Comparison of ENCODE assay signal across 30 cellular contexts in the genomic region with DNA sequence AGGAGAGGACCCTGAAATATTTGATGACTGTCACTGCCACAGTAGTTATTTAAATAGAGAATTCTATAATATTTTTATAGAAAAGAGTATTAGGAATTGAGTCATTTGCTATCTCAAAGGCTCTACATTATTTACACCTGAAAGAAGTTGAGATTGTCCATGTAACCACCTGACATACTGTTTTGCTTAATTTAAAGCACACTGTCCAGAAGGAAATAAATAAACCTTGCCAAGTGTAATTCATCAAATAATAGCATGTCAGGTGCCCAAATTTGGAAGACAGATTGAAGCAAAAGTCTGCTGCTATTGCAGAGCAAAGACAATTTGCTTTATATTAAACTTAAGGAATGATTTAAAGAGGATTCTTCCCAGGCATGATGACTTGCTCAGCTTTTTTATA.
"Had no signal": no experiment of that assay in that cellular context is flagged by ENCODE, and none has a peak within 500 bp of the region (broad histone marks: within the 10 kb centered on the region; RNA-seq: fewer than 3 reads in every experiment).

No MANE protein-coding gene starts in this region.

- H3K27ac Mint-ChIP-seq: naive thymus-derived CD4-positive, alpha-beta T cell; natural killer cell; nephron progenitor cell; stimulated activated memory B cell treated with anti-CD40 and anti-IgM and Interleukin-4, amounts not matched to agents 10 μg/mL and 1 μg/mL and 100 μg/mL, for 72 hours; stimulated activated naive CD8-positive, alpha-beta T cell treated with anti-CD3 and anti-CD28 coated beads, Interleukin-15, amount 100 ng/mL, for 72 hours; type B pancreatic cell had no signal

- H3K27me3 Mint-ChIP-seq: type B pancreatic cell had no signal

- DNase-seq: naive thymus-derived CD4-positive, alpha-beta T cell; natural killer cell; nephron progenitor cell; nucleus accumbens; pancreas; right cardiac atrium; right lobe of liver; spleen; stimulated activated CD4-positive, alpha-beta T cell treated with anti-CD3 and anti-CD28 coated beads, Interleukin-12 subunit alpha, Interleukin-12 subunit beta, amount 100 ng/mL, for 4 hours; stimulated activated CD4-positive, alpha-beta T cell treated with anti-CD3 and anti-CD28 coated beads, Interleukin-1b, Interleukin-23, amount 100 ng/mL, for 48 hours; stimulated activated CD4-positive, alpha-beta T cell treated with anti-CD3 and anti-CD28 coated beads, Interleukin-4, amount 100 ng/mL, for 1 hour; stimulated activated CD4-positive, alpha-beta T cell treated with anti-CD3 and anti-CD28 coated beads, Interleukin-4, amount 100 ng/mL, for 4 hours; stimulated activated CD8-positive, alpha-beta memory T cell treated with anti-CD3 and anti-CD28 coated beads, Interleukin-4, amount 100 ng/mL, for 48 hours; stimulated activated naive CD4-positive, alpha-beta T cell; stimulated activated naive CD8-positive, alpha-beta T cell treated with anti-CD3 and anti-CD28 coated beads, Interleukin-15, amount 100 ng/mL, for 72 hours; stimulated activated naive CD8-positive, alpha-beta T cell treated with anti-CD3 and anti-CD28 coated beads, Interleukin-15, Interleukin-2, amounts not matched to agents 100 U/mL and 50 U/mL, for 24 hours; substantia nigra; testis; tibial artery; transverse colon; upper lobe of right lung; uterus had no signal

- H3K4me3 ChIP-seq: pancreas, prostate gland, right lobe of liver, skin epidermis, smooth muscle cell, spleen, suprapubic skin, testis, tibial artery, transverse colon, upper lobe of right lung, uterus had no signal

- H3K9me3 Mint-ChIP-seq: nephron progenitor cell; neural crest cell; stimulated activated memory B cell treated with anti-CD40 and anti-IgM and Interleukin-4, amounts not matched to agents 10 μg/mL and 1 μg/mL and 100 μg/mL, for 72 hours; stimulated activated naive CD8-positive, alpha-beta T cell treated with anti-CD3 and anti-CD28 coated beads, Interleukin-15, amount 100 ng/mL, for 72 hours had no signal

- H3K9me3 ChIP-seq: neutrophil, pancreas, prostate gland, right lobe of liver, spleen, suprapubic skin, testis, tibial artery, transverse colon, upper lobe of right lung, uterus had no signal

- H3K36me3 Mint-ChIP-seq: natural killer cell; stimulated activated memory B cell treated with anti-CD40 and anti-IgM and Interleukin-4, amounts not matched to agents 10 μg/mL and 1 μg/mL and 100 μg/mL, for 72 hours had no signal

- H3K4me1 Mint-ChIP-seq: stimulated activated memory B cell treated with anti-CD40 and anti-IgM and Interleukin-4, amounts not matched to agents 10 μg/mL and 1 μg/mL and 100 μg/mL, for 72 hours; stimulated activated naive CD8-positive, alpha-beta T cell treated with anti-CD3 and anti-CD28 coated beads, Interleukin-15, amount 100 ng/mL, for 72 hours had no signal

- H3K27me3 ChIP-seq: neutrophil, pancreas, right lobe of liver, spleen, suprapubic skin, testis, tibial artery, transverse colon, upper lobe of right lung, uterus had no signal

- H3K4me3 Mint-ChIP-seq: naive thymus-derived CD4-positive, alpha-beta T cell; natural killer cell; nephron progenitor cell; neural crest cell; stimulated activated memory B cell treated with anti-CD40 and anti-IgM and Interleukin-4, amounts not matched to agents 10 μg/mL and 1 μg/mL and 100 μg/mL, for 72 hours; stimulated activated naive CD8-positive, alpha-beta T cell treated with anti-CD3 and anti-CD28 coated beads, Interleukin-15, amount 100 ng/mL, for 72 hours; type B pancreatic cell had no signal

- H3K27ac ChIP-seq: neutrophil, pancreas, prostate gland, right lobe of liver, skin epidermis, spleen, suprapubic skin, testis, tibial artery, upper lobe of right lung, uterus had no signal

- H3K4me1 ChIP-seq: prostate gland, uterus had no signal

- H3K36me3 ChIP-seq: neutrophil, pancreas, prostate gland, right lobe of liver, spleen, suprapubic skin, tibial artery, transverse colon, upper lobe of right lung, uterus had no signal
